ENCODE assay signal across 8 cellular contexts in the genomic region with DNA sequence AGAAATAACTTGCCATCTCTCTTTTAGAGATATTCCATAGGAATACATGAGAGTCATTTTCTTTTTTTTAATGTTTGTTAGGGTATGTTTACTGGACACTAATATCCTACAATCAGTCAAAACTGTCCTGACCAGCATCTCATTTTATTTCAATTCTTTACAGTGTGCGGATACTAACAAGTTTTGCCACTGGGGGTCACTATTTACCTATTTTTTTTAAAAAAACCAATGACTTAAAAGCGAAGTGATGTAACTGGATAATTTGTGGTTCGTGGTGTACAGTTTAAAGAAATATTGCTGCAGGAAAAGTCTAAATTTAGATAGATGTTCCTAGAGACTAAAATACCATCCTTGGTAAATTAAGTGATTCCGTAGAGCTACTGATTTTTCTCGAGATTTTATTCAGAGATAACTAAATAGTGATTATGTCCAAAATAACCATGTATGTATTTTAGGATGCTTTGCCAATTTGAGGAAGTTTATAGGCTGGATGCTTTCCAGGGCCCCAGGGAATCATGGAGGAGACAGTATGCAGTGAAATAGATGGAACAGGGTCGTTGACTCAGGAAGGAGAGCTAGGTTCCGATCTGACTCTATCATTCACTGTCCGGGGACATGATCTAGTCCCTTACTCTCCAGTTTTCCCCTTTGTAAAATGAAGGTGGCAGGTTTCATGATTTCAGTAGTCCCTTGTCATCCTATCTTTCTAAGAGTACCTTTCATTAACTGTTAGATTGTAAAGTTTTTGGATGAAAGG. TPM values are rescaled to one million over a fixed set of nuclear protein-coding genes. Genes with fewer than 3 reads are reported as not detected.
A peak's percentile ranks its signal among the peaks of the same experiment; 100 is the strongest.
DNase-seq lines count a peak whose midpoint lies in the region; ATAC-seq, FAIRE-seq and TF ChIP-seq lines count a peak whose summit lies in the region.

No MANE protein-coding gene starts in this region.

- H3K27me3 Mint-ChIP-seq in astrocyte (ENCODE audit: low read depth, unreplicated experiment) = peaks cover 1% of the 10 kb centered on the region

- DNase-seq in GM10248 (ENCODE audit: extremely low spot score) (peak; percentile 12), NCI-H2081 (lab: John Stamatoyannopoulos, UW) (peak; percentile 65 to 69), astrocyte (ENCODE audit: low read depth) (peak; percentile 7), hepatic stellate cell (ENCODE audit: low spot score) (peak; percentile 2), testis (no peak)

- intact Hi-C loops in testis (cut with DNase I; ENCODE audit: low total_unique reads) = no loop called here

- H3K27ac Mint-ChIP-seq in astrocyte (ENCODE audit: unreplicated experiment) = no peak overlapping the region

- no peaks in the 10 kb centered on the region for H3K36me3 Mint-ChIP-seq in astrocyte (ENCODE audit: low read depth, unreplicated experiment)

- FAIRE-seq in A204.1 (lab: Jason Lieb, UNC) = peak; percentile 97
- FAIRE-seq in astrocyte (lab: Jason Lieb, UNC) = no peak

- H3K79me2 ChIP-seq in astrocyte (ENCODE audit: insufficient read depth, low read length) = no peaks in the 10 kb centered on the region

- peak; percentile 37 for TF ChIP-seq CTCF in GM10248 (IDR thresholded peaks at IDR 0.05; ENCODE audit: control extremely low read depth, extremely low read depth, low read depth, missing control alignments)
- TF ChIP-seq CTCF in astrocyte (IDR thresholded peaks at IDR 0.05; ENCODE audit: insufficient read depth, low read depth, low read length) = peak; percentile 60
- peak; percentile 21 to 53 (median 43) for TF ChIP-seq CTCF in testis (IDR thresholded peaks at IDR 0.05)

- TF ChIP-seq POLR2A in testis (IDR thresholded peaks at IDR 0.05) = no peak

- H3K27ac ChIP-seq in astrocyte (ENCODE audit: low read depth, low read length) (no peak overlapping the region), testis (no peak overlapping the region)

- ATAC-seq in HG02759 (IDR thresholded peaks at IDR 0.05; ENCODE audit: unreplicated experiment) = peak; percentile 75
- ATAC-seq in GM19324 (IDR thresholded peaks at IDR 0.05; ENCODE audit: low FRiP score, unreplicated experiment) = no peak

- H4K20me1 ChIP-seq in astrocyte (ENCODE audit: insufficient read depth, low read length) = no peaks in the 10 kb centered on the region

- H3K9me3 Mint-ChIP-seq in astrocyte (ENCODE audit: unreplicated experiment) = no peaks in the 10 kb centered on the region

- no peak overlapping the region for H3K4me3 Mint-ChIP-seq in astrocyte (ENCODE audit: unreplicated experiment)

- H3K4me2 ChIP-seq in astrocyte (ENCODE audit: low read length) = no peak overlapping the region

- H2AFZ ChIP-seq in astrocyte (ENCODE audit: low read depth, low read length) = no peak overlapping the region

- H3K4me1 Mint-ChIP-seq in astrocyte (ENCODE audit: low read depth, unreplicated experiment) = no peaks in the 10 kb centered on the region

- WGBS in testis, 2 donors = 20 to 28% methylated on average over 8 of the region's 8 CpGs

- H3K4me3 ChIP-seq in astrocyte (ENCODE audit: insufficient read depth, low read depth, low read length) (no peak overlapping the region), testis (no peak overlapping the region)

- CTCF ChIA-PET in GM10248 (lab: Yijun Ruan, JAX) = interaction anchor here (0.7 to 2.6 kb wide), 15 partner anchors 8 to 1888 kb away, joined by 3 to 9 read pairs (median 4); a partner anchor contains a TSS

- POLR2A ChIA-PET in GM10248 (lab: Yijun Ruan, JAX) = no interaction called here

- no peaks in the 10 kb centered on the region for H3K4me1 ChIP-seq in astrocyte (ENCODE audit: insufficient read depth, low read length)
- H3K4me1 ChIP-seq in testis = no peaks in the 10 kb centered on the region

- H3K27me3 ChIP-seq in astrocyte (ENCODE audit: insufficient read depth, low read length) (peaks cover 2% of the 10 kb centered on the region), testis (no peaks in the 10 kb centered on the region)

- H3K9me3 ChIP-seq in astrocyte (ENCODE audit: insufficient read depth, low read depth, low read length) (no peaks in the 10 kb centered on the region), testis (no peaks in the 10 kb centered on the region)

- no peak overlapping the region for H3K9ac ChIP-seq in astrocyte (ENCODE audit: low read length)

- no peaks in the 10 kb centered on the region for H3K36me3 ChIP-seq in astrocyte (ENCODE audit: insufficient read depth, low read length)
- H3K36me3 ChIP-seq in testis (ENCODE audit: low read depth, missing control alignments) = no peaks in the 10 kb centered on the region

RNA-seq across cellular contexts. Expression of a gene that starts 34.0 kb away (rescaled TPM):
- total RNA-seq in astrocyte (12.2 and 12.8 TPM in 2 replicates), testis (10 to 100 TPM; 14.1 to 16.4 TPM)
- polyA plus RNA-seq in testis (ENCODE audit: insufficient read depth, low read depth, low replicate concordance) = 18.2 TPM
